ENCODE assay signal across 8 cellular contexts in the genomic region with DNA sequence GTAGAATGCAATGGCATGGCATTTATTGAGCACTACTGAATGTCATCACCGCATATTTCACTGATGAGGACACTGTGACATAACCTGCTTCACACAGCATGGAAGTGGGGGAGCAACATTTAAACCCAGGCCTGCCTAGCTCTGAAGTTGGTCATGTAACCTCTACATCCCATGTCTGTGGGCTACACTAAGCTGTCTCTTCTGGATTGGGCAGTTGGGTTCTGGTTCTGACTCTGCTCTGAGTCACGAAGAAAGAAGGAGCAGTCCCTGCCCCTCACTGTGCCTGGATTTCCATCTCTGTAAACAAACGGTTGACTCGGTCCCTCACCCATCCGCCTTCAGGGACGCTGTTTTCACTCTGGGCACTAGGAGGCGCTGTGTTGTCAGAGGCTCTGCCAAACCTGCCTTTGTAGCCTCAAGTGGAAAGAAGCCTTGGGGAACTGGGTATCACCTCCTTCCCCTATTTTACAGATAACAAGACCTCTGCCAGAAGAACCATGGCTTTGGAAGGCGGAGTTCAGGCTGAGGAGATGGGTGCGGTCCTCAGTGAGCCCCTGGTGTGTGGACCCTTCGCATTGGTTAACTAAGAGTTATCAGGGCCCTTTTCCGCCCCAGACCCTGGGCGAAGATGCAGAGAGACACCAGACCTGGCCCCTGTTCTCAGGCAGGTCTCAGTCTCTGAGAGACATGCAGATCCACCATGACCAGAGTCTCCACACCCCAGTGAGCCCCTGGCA. TPM values are rescaled to one million over a fixed set of nuclear protein-coding genes. Genes with fewer than 3 reads are reported as not detected.
DNase-seq lines count a peak whose midpoint lies in the region; ATAC-seq, FAIRE-seq and TF ChIP-seq lines count a peak whose summit lies in the region.

No MANE protein-coding gene starts in this region.

- DNase-seq in AG08396 (ENCODE audit: low spot score) (peak; percentile 88), GM19239 (ENCODE audit: insufficient read length, low spot score) (peak; percentile 70), NCI-H2107 treated with DMSO at 0.1 percent for 48 hours (lab: John Stamatoyannopoulos, UW; ENCODE audit: unreplicated experiment) (peak; percentile 46), cerebellar cortex (ENCODE audit: low spot score) (peak; percentile 63), lower lobe of right lung (peak; percentile 76)
- peak; percentile 55 for DNase-seq in stimulated activated CD8-positive, alpha-beta memory T cell treated with anti-CD3 and anti-CD28 coated beads, Interleukin-15, amount 100 ng/mL, for 24 hours (ENCODE audit: low read depth)

- no peaks in the 10 kb centered on the region for H3K27me3 ChIP-seq in lower lobe of right lung (ENCODE audit: low read depth)

- intact Hi-C loops in lower lobe of right lung (cut with DNase I), result no loop called here

- peak; percentile 92 for FAIRE-seq in GM19239 (lab: Jason Lieb, UNC)

- H3K9me3 ChIP-seq in lower lobe of right lung, result no peaks in the 10 kb centered on the region

- peak; percentile 93 for TF ChIP-seq CTCF in lower lobe of right lung (IDR thresholded peaks at IDR 0.05)

- no peak overlapping the region for H3K27ac ChIP-seq in lower lobe of right lung

- no peaks in the 10 kb centered on the region for H3K4me1 ChIP-seq in lower lobe of right lung

- no peak overlapping the region for H3K4me3 ChIP-seq in lower lobe of right lung

- no peaks in the 10 kb centered on the region for H3K36me3 ChIP-seq in lower lobe of right lung

- ATAC-seq in activated CD4-positive, CD25-positive, alpha-beta regulatory T cell treated with anti-CD3 and anti-CD28 coated beads, Interleukin-2, amount 50 U/mL, for 24 hours, result peak; percentile 74
- ATAC-seq in lower lobe of right lung (peak; percentile 66 to 77), HG02840 (IDR thresholded peaks at IDR 0.05; ENCODE audit: low FRiP score, unreplicated experiment) (no peak)

RNA-seq across cellular contexts. Expression of gene ARHGEF17, which starts 12.6 kb away (rescaled TPM):
- total RNA-seq in lower lobe of right lung, result 56.5 TPM

RNA-seq across cellular contexts. Expression of gene P2RY6, which starts 23.3 kb away (rescaled TPM):
- 3.6 TPM for total RNA-seq in lower lobe of right lung
